In genomic region chr5:962801-963200, GRCh38 we compare ENCODE assay signal across 20 cellular contexts. TPM values are rescaled to one million over a fixed set of nuclear protein-coding genes. Genes with fewer than 3 reads are reported as not detected.
DNase-seq lines count a peak whose midpoint lies in the region; ATAC-seq and TF ChIP-seq lines count a peak whose summit lies in the region.
"Had no signal": no experiment of that assay in that cellular context is flagged by ENCODE, and none has a peak within 500 bp of the region (broad histone marks: within the 10 kb centered on the region; RNA-seq: fewer than 3 reads in every experiment).

No MANE protein-coding gene starts in this region.

- 76% methylated on average over 3 of the region's 12 CpGs for WGBS in SK-N-SH (ENCODE audit: low lambda C conversion rate)
- 88 to 97% methylated on average over 12 of the region's 12 CpGs for WGBS in sigmoid colon, 2 donors

- DNase-seq in SK-N-SH: peak; percentile 27
- DNase-seq in coronary artery (ENCODE audit: low spot score): peak; percentile 54
- peak; percentile 1 for DNase-seq in retina
- DNase-seq in sigmoid colon: no peak
- no peak for DNase-seq in epidermal melanocyte (ENCODE audit: insufficient read length, low spot score)
- no peak for DNase-seq in NCI-H524 (lab: John Stamatoyannopoulos, UW)
- DNase-seq: CD4-positive, alpha-beta memory T cell; DMS 273 treated with DMSO at 0.1 percent for 48 hours; HFFc6; KBM-7; naive B cell; NCI-H510A; NK-92 treated with Interleukin-12 subunit alpha and Interleukin-12 subunit beta, amount 100 ng/mL, for 24 hours; stimulated activated CD4-positive, alpha-beta T cell treated with anti-CD3 and anti-CD28 coated beads, Interleukin-4, amount 100 ng/mL, for 24 hours; stimulated activated naive CD4-positive, alpha-beta T cell treated with Interleukin-2 at 50 U/mL for 16 hours; tibial artery had no signal

- TF ChIP-seq POLR2A in sigmoid colon (IDR thresholded peaks at IDR 0.05): no peak

- H4K20me1 ChIP-seq in SK-N-SH (ENCODE audit: insufficient read depth): no peaks in the 10 kb centered on the region
- no peaks in the 10 kb centered on the region for H4K20me1 ChIP-seq in DOHH2 (ENCODE audit: control insufficient read depth, insufficient read depth, low read depth, low read length)

- no peaks in the 10 kb centered on the region for H3K9me2 ChIP-seq in SK-N-SH
- H3K9me2 ChIP-seq in DOHH2 (replicated peaks; ENCODE audit: control insufficient read depth, low read length): no peaks in the 10 kb centered on the region

- intact Hi-C loops in sigmoid colon (cut with DNase I): no loop called here

- CTCF ChIA-PET in SK-N-SH (lab: Yijun Ruan, JAX): no interaction called here

- no peak overlapping the region for H3K4me3 ChIP-seq in SK-N-SH (ENCODE audit: low read depth in 2 of 2, low read length in 1 of 2)
- no peak overlapping the region for H3K4me3 ChIP-seq in DOHH2 (ENCODE audit: low read length)
- H3K4me3 ChIP-seq in coronary artery: no peak overlapping the region
- no peak overlapping the region for H3K4me3 ChIP-seq in sigmoid colon
- H3K4me3 ChIP-seq: tibial artery had no signal

- H3K4me2 ChIP-seq in SK-N-SH (no peak overlapping the region), DOHH2 (ENCODE audit: low read length) (no peak overlapping the region)

- H3F3A ChIP-seq in SK-N-SH (replicated peaks; ENCODE audit: insufficient read depth): no peaks in the 10 kb centered on the region
- no peaks in the 10 kb centered on the region for H3F3A ChIP-seq in DOHH2 (ENCODE audit: control insufficient read depth, insufficient read depth)

- no peak for ATAC-seq in SK-N-SH treated with all-trans-retinoic acid at 6 μM for 48 hours
- ATAC-seq: Panc1 had no signal

- no peaks in the 10 kb centered on the region for H3K79me2 ChIP-seq in SK-N-SH (ENCODE audit: insufficient read depth)
- no peaks in the 10 kb centered on the region for H3K79me2 ChIP-seq in DOHH2 (ENCODE audit: control insufficient read depth, low read length)

- no peak overlapping the region for H2AFZ ChIP-seq in SK-N-SH (ENCODE audit: low read depth)

- no peaks in the 10 kb centered on the region for H3K36me3 ChIP-seq in SK-N-SH (replicated peaks in 1 of 2; ENCODE audit: control insufficient read depth in 1 of 2, insufficient read depth in 2 of 2, low read length in 1 of 2)
- H3K36me3 ChIP-seq in DOHH2 (ENCODE audit: control insufficient read depth, low read length): no peaks in the 10 kb centered on the region
- no peaks in the 10 kb centered on the region for H3K36me3 ChIP-seq in sigmoid colon
- H3K36me3 ChIP-seq: tibial artery had no signal

- H3K27me3 ChIP-seq in SK-N-SH (ENCODE audit: insufficient read depth) (peaks cover 9% of the 10 kb centered on the region; the same call in 1 of the 2 replicates), DOHH2 (ENCODE audit: control insufficient read depth, low read length) (0 out of 2 replicates have a peak, but pooled peaks cover 2% of the 10 kb centered on the region), sigmoid colon (no peaks in the 10 kb centered on the region)

- TF ChIP-seq RAD21 in SK-N-SH (IDR thresholded peaks at IDR 0.05; ENCODE audit: low read length): no peak

- H3K4me1 ChIP-seq in SK-N-SH (ENCODE audit: control insufficient read depth in 1 of 2, insufficient read depth in 2 of 2, low read depth in 1 of 2, low read length in 1 of 2) (peaks cover 2 to 26% of the 10 kb centered on the region in 2 experiments; a peak in 2 of 4 replicates), DOHH2 (ENCODE audit: control insufficient read depth, low read length) (peaks cover 22% of the 10 kb centered on the region), sigmoid colon (peaks cover 0 to 9% (median 4%) of the 10 kb centered on the region in 4 donors)

- no peak overlapping the region for H3K9ac ChIP-seq in SK-N-SH

- POLR2A ChIA-PET in SK-N-SH (lab: Yijun Ruan, JAX): no interaction called here

- TF ChIP-seq CTCF in SK-N-SH (IDR thresholded peaks at IDR 0.05) (no peak), DOHH2 (IDR thresholded peaks at IDR 0.05; ENCODE audit: low read depth, low read length, poor library complexity, severe bottlenecking) (no peak), coronary artery (IDR thresholded peaks at IDR 0.05) (no peak), sigmoid colon (IDR thresholded peaks at IDR 0.05) (no peak)

- H3K27ac ChIP-seq in SK-N-SH (ENCODE audit: low read depth in 2 of 2, low read length in 1 of 2): no peak overlapping the region
- H3K27ac ChIP-seq in DOHH2 (ENCODE audit: low read depth, low read length): peak overlapping the region; percentile 59; the same call in 1 of the 2 replicates
- H3K27ac ChIP-seq in coronary artery: no peak overlapping the region
- no peak overlapping the region for H3K27ac ChIP-seq in sigmoid colon
- H3K27ac ChIP-seq: 22Rv1, tibial artery had no signal

- TF ChIP-seq EP300 in SK-N-SH (IDR thresholded peaks at IDR 0.05; ENCODE audit: borderline replicate concordance in 1 of 2, low read depth in 1 of 2, low read length in 1 of 2): no peak
- TF ChIP-seq EP300 in sigmoid colon (IDR thresholded peaks at IDR 0.05): no peak

- H3K9me3 ChIP-seq in SK-N-SH (no peaks in the 10 kb centered on the region), DOHH2 (ENCODE audit: control insufficient read depth, insufficient read depth, low read length) (no peaks in the 10 kb centered on the region), sigmoid colon (no peaks in the 10 kb centered on the region)
- H3K9me3 ChIP-seq: tibial artery had no signal

TF ChIP-seq in SK-N-SH, 30 proteins besides CTCF, POLR2A, EP300 and RAD21 (continues in another document):
- no peak for TF ChIP-seq REST (IDR thresholded peaks at IDR 0.05; ENCODE audit: low read depth, low read length)

TF ChIP-seq in SK-N-SH treated with all-trans-retinoic acid at 6 μM for 48 hours, 23 proteins besides CTCF, POLR2A, EP300 and RAD21 (continues in another document):
- TF ChIP-seq CREB5 (CRISPR knock-in tag; IDR thresholded peaks at IDR 0.05; ENCODE audit: low read depth) (no peak), TOX (CRISPR knock-in tag; IDR thresholded peaks at IDR 0.05; ENCODE audit: borderline replicate concordance) (no peak), PPARA (CRISPR knock-in tag; IDR thresholded peaks at IDR 0.05; ENCODE audit: borderline replicate concordance) (no peak), ISL1 (CRISPR knock-in tag; IDR thresholded peaks at IDR 0.05) (no peak), PATZ1 (CRISPR knock-in tag; IDR thresholded peaks at IDR 0.05; ENCODE audit: borderline replicate concordance) (no peak), SNAI2 (CRISPR knock-in tag; IDR thresholded peaks at IDR 0.05) (no peak), ZNF70 (CRISPR knock-in tag; IDR thresholded peaks at IDR 0.05) (no peak), ZFP3 (CRISPR knock-in tag; IDR thresholded peaks at IDR 0.05) (no peak), CSRNP3 (CRISPR knock-in tag; IDR thresholded peaks at IDR 0.05) (no peak), ARNTL (CRISPR knock-in tag; IDR thresholded peaks at IDR 0.05; ENCODE audit: borderline replicate concordance, low read depth) (no peak), CSDC2 (CRISPR knock-in tag; IDR thresholded peaks at IDR 0.05) (no peak), ZFP30 (CRISPR knock-in tag; IDR thresholded peaks at IDR 0.05) (no peak), ZC3H10 (CRISPR knock-in tag; IDR thresholded peaks at IDR 0.05) (no peak), TCF4 (CRISPR knock-in tag; IDR thresholded peaks at IDR 0.05; ENCODE audit: borderline replicate concordance) (no peak)

RNA-seq across cellular contexts. Expression of gene NKD2, which starts 45.8 kb away (rescaled TPM):
- polyA plus RNA-seq in SK-N-SH (2012; rRNA removed) (not detected in 2 replicates), sigmoid colon (1 to 10 TPM in 2 of 3 donors, under 1 TPM in 1; 0.60 to 4.0 (median 1.8) TPM)
- not detected in 2 replicates for polyA plus RNA-seq in SK-N-SH (2012; cell fraction: cytosol; rRNA removed)
- polyA plus RNA-seq in SK-N-SH (2012; cell fraction: nucleus; rRNA removed): 0.06 TPM in 1 of 2 replicates, not detected in the other
- total RNA-seq in sigmoid colon: 1 to 10 TPM in 3 of 4 donors, under 1 TPM in 1; 0.71 to 4.4 (median 2.0) TPM
- total RNA-seq: CD4-positive, alpha-beta memory T cell; HFFc6 had no signal
- polyA plus RNA-seq: CD4-positive, alpha-beta memory T cell had no signal

Comparison
In these comparisons a context has a peak if more than half of its experiments do, and no peak if none do; other contexts are left out.
1. DNase-seq: peak in SK-N-SH (single experiment), coronary artery (single experiment) and retina (single experiment); none in sigmoid colon (single experiment), epidermal melanocyte (single experiment) and NCI-H524 (0 of 2).